8 cellular contexts compared by ENCODE assay signal in the genomic region with DNA sequence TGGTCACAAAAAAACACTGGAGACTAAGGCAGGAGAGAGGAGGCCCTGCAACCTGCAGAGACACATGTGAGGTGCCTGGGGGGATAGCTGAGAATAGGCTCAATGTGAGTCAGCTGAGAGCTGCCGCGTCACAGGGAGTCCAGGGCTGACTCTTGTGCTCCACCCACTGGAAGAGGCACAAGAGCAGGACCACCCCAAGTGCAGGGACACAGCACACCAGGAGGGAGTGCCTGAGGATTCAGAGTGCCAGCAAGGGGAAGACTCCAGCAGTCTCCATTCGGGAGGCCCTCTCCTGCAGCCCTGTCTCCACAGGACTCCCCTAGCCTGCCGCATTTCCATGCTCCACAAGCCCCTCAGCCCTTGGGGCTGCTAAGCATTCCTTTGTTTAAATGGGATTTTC.
DNase-seq lines count a peak whose midpoint lies in the region; FAIRE-seq and TF ChIP-seq lines count a peak whose summit lies in the region.

No MANE protein-coding gene starts in this region.

- DNase-seq in GM06990 (ENCODE audit: extremely low read depth, insufficient read length): no peak
- peak; percentile 20 for DNase-seq in dermis blood vessel endothelial cell
- DNase-seq in retinal pigment epithelial cell (ENCODE audit: low read depth): peak; percentile 13
- DNase-seq in small intestine: no peak
- DNase-seq in NCI-H1105 treated with DMSO at 0.1 percent for 48 hours (lab: John Stamatoyannopoulos, UW): no peak
- DNase-seq in caudate nucleus (lab: John Stamatoyannopoulos, UW): no peak
- DNase-seq in glomerular visceral epithelial cell (ENCODE audit: extremely low spot score): no peak

- H3K36me3 ChIP-seq in GM06990 (ENCODE audit: control insufficient read depth, insufficient read depth, low read length) (peaks cover 3% of the 10 kb centered on the region), OCI-LY1 (ENCODE audit: insufficient read depth, low read length) (no peaks in the 10 kb centered on the region), small intestine (ENCODE audit: control insufficient read depth in 2 of 2, insufficient read depth in 2 of 2, low read length in 2 of 2) (peaks cover 2% of the 10 kb centered on the region in 2 donors)

- H3K9ac ChIP-seq in OCI-LY1 (ENCODE audit: low read length): no peak overlapping the region

- H3K4me1 ChIP-seq in OCI-LY1 (ENCODE audit: insufficient read depth, low read length, severe bottlenecking): no peaks in the 10 kb centered on the region
- no peaks in the 10 kb centered on the region for H3K4me1 ChIP-seq in small intestine (ENCODE audit: control insufficient read depth in 2 of 2, insufficient read depth in 1 of 2, low read depth in 1 of 2, low read length in 1 of 2)

- TF ChIP-seq CTCF in GM06990 (IDR thresholded peaks at IDR 0.05; ENCODE audit: insufficient read depth, low read length, poor library complexity, severe bottlenecking): peak; percentile 34
- peak; percentile 17; the same call in 1 of the 2 replicates for TF ChIP-seq CTCF in OCI-LY1 (IDR thresholded peaks at IDR 0.05; ENCODE audit: low read length)
- TF ChIP-seq CTCF in retinal pigment epithelial cell (conservative IDR thresholded peaks at IDR 0.05; ENCODE audit: low read depth, low read length): peak; percentile 40

- H3K27me3 ChIP-seq in GM06990 (replicated peaks; ENCODE audit: control insufficient read depth, insufficient read depth, low read length): no peaks in the 10 kb centered on the region
- no peaks in the 10 kb centered on the region for H3K27me3 ChIP-seq in OCI-LY1 (ENCODE audit: insufficient read depth, low read length)
- no peaks in the 10 kb centered on the region for H3K27me3 ChIP-seq in small intestine (ENCODE audit: control insufficient read depth in 2 of 2, insufficient read depth in 2 of 2, low read length in 2 of 2)

- H3K4me3 ChIP-seq in GM06990 (replicated peaks; ENCODE audit: low read depth, low read length) (no peak overlapping the region), OCI-LY1 (ENCODE audit: low read depth, low read length, poor library complexity, severe bottlenecking) (no peak overlapping the region), retinal pigment epithelial cell (ENCODE audit: low read length) (no peak overlapping the region), small intestine (ENCODE audit: low read depth in 1 of 2, low read length in 2 of 2) (no peak overlapping the region)

- no peaks in the 10 kb centered on the region for H3F3A ChIP-seq in OCI-LY1 (ENCODE audit: insufficient read depth, low read length)

- no peaks in the 10 kb centered on the region for H3K9me2 ChIP-seq in OCI-LY1 (ENCODE audit: low read depth, low read length)

- H3K4me2 ChIP-seq in OCI-LY1 (ENCODE audit: low read length): no peak overlapping the region

- no peak for FAIRE-seq in small intestine (lab: Jason Lieb, UNC)

- no peaks in the 10 kb centered on the region for H3K79me2 ChIP-seq in OCI-LY1 (ENCODE audit: insufficient read depth, low read length)

- H3K27ac ChIP-seq in OCI-LY1 (ENCODE audit: low read depth, low read length, poor library complexity, severe bottlenecking): no peak overlapping the region
- no peak overlapping the region for H3K27ac ChIP-seq in small intestine (ENCODE audit: low read depth in 1 of 2, low read length in 1 of 2)
- no peak overlapping the region for H3K27ac ChIP-seq in caudate nucleus (ENCODE audit: low read depth, low read length)

- H4K20me1 ChIP-seq in OCI-LY1 (ENCODE audit: insufficient read depth, low read length): no peaks in the 10 kb centered on the region

- no peak overlapping the region for H2AFZ ChIP-seq in OCI-LY1 (ENCODE audit: low read length)

- 72 to 96% (median 87%) methylated on average over 4 of the region's 4 CpGs for WGBS in small intestine, 3 donors

- H3K9me3 ChIP-seq in OCI-LY1 (ENCODE audit: low read length) (no peaks in the 10 kb centered on the region), small intestine (ENCODE audit: control insufficient read depth, low read depth) (no peaks in the 10 kb centered on the region)

Comparison
In these comparisons a context has a peak if more than half of its experiments do, and no peak if none do; other contexts are left out.
1. DNase-seq: peak in dermis blood vessel endothelial cell (single experiment) and retinal pigment epithelial cell (single experiment); none in GM06990 (single experiment), small intestine (single experiment), NCI-H1105 treated with DMSO at 0.1 percent for 48 hours (single experiment), caudate nucleus (0 of 61) and glomerular visceral epithelial cell (single experiment).
2. Peak in every context shown above with its lines, with median percentiles within 50 percentile points of each other: CTCF ChIP-seq.